In genomic region chr3:53597136-53597915, GRCh38 we compare ENCODE assay signal across 12 cellular contexts.
A peak's percentile ranks its signal among the peaks of the same experiment; 100 is the strongest.
DNase-seq lines count a peak whose midpoint lies in the region; ATAC-seq and TF ChIP-seq lines count a peak whose summit lies in the region.
"Had no signal": no experiment of that assay in that cellular context is flagged by ENCODE, and none has a peak within 500 bp of the region (broad histone marks: within the 10 kb centered on the region; RNA-seq: fewer than 3 reads in every experiment).

No MANE protein-coding gene starts in this region.

- WGBS in right cardiac atrium = 52% methylated on average over 4 of the region's 4 CpGs
- WGBS in mesodermal cell (ENCODE audit: insufficient coverage in 2 of 2), 2 experiments = 94 to 100% methylated on average over 3 of the region's 4 CpGs
- WGBS in testis, 2 donors = 51 to 61% methylated on average over 4 of the region's 4 CpGs

- H3K27ac ChIP-seq in right atrium auricular region (no peak overlapping the region), right cardiac atrium (ENCODE audit: low read length) (no peak overlapping the region), mesodermal cell (ENCODE audit: low read depth, low read length, severe bottlenecking) (peak overlapping the region; percentile 10), testis (no peak overlapping the region)

- DNase-seq in right atrium auricular region (ENCODE audit: low spot score) (peak; percentile 50), right cardiac atrium (no peak), dermis blood vessel endothelial cell (peak; percentile 5), G401 (ENCODE audit: low spot score) (no peak), testis (no peak), GM19238 (ENCODE audit: insufficient read length, low spot score) (no peak)
- DNase-seq: ACHN; CD4-positive, alpha-beta memory T cell; NCI-H1105 treated with DMSO at 0.1 percent for 48 hours; NCI-H187; SIG-M5 had no signal

- no peak for TF ChIP-seq CTCF in right atrium auricular region (IDR thresholded peaks at IDR 0.05)
- TF ChIP-seq CTCF in testis (IDR thresholded peaks at IDR 0.05) = no peak

- H3K36me3 ChIP-seq in right atrium auricular region (no peaks in the 10 kb centered on the region), mesodermal cell (ENCODE audit: control insufficient read depth, insufficient read depth, low read length) (no peaks in the 10 kb centered on the region), testis (ENCODE audit: low read depth, missing control alignments) (no peaks in the 10 kb centered on the region)

- H3K4me1 ChIP-seq in right atrium auricular region (no peaks in the 10 kb centered on the region), right cardiac atrium (ENCODE audit: control insufficient read depth, insufficient read depth, low read length) (peaks cover 3% of the 10 kb centered on the region), mesodermal cell (ENCODE audit: control insufficient read depth, insufficient read depth, low read length, poor library complexity, severe bottlenecking) (peaks cover 5% of the 10 kb centered on the region), testis (no peaks in the 10 kb centered on the region)

- intact Hi-C loops in right cardiac atrium (cut with DNase I) = no loop called here
- intact Hi-C loops in testis (cut with DNase I; ENCODE audit: low total_unique reads) = no loop called here

- no peak for TF ChIP-seq POLR2A in testis (IDR thresholded peaks at IDR 0.05)

- H3K9me3 ChIP-seq in right atrium auricular region (no peaks in the 10 kb centered on the region), right cardiac atrium (ENCODE audit: control insufficient read depth, low read length) (no peaks in the 10 kb centered on the region), mesodermal cell (ENCODE audit: control insufficient read depth, low read length) (no peaks in the 10 kb centered on the region), testis (no peaks in the 10 kb centered on the region)

- H3K27me3 ChIP-seq in right atrium auricular region = no peaks in the 10 kb centered on the region
- H3K27me3 ChIP-seq in right cardiac atrium (ENCODE audit: control insufficient read depth, insufficient read depth) = no peaks in the 10 kb centered on the region
- H3K27me3 ChIP-seq in testis = no peaks in the 10 kb centered on the region

- no peak for ATAC-seq in right cardiac atrium

- H3K4me3 ChIP-seq in right atrium auricular region = no peak overlapping the region
- H3K4me3 ChIP-seq in right cardiac atrium (ENCODE audit: low read length) = no peak overlapping the region
- H3K4me3 ChIP-seq in mesodermal cell (ENCODE audit: extremely low read depth, insufficient read depth, low read length, poor library complexity, severe bottlenecking) = no peak overlapping the region
- no peak overlapping the region for H3K4me3 ChIP-seq in testis

- in situ Hi-C loops in G401 (cut with HindIII; ENCODE audit: low sequenced_read_pairs) = no loop called here

Comparison
In these comparisons a context has a peak if more than half of its experiments do, and no peak if none do; other contexts are left out.
1. DNase-seq: peak in right atrium auricular region (single experiment) and dermis blood vessel endothelial cell (single experiment); none in right cardiac atrium (0 of 3), G401 (single experiment), testis (single experiment) and GM19238 (single experiment).